ENCODE assay signal across 9 cellular contexts in the genomic region with DNA sequence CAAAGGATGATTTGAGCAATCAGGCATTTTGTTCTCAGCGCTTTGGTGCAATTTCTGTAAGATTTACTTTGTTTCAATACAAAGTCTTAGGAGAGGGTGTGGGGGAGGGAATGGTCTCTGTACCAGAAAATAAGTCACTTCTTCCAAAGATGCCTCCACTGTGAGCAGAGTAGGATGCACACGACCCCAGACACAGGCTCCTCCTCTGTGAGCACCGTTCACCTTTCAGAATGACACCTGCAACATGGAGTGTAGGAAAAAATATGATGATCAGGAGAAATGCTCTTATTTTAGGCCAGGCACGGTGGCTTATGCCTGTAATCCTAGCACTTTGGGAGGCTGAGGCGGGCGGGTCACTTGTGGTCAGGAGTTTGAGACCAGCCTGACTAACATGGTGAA. TPM values are rescaled to one million over a fixed set of nuclear protein-coding genes. Genes with fewer than 3 reads are reported as not detected.
DNase-seq lines count a peak whose midpoint lies in the region; ATAC-seq, FAIRE-seq and TF ChIP-seq lines count a peak whose summit lies in the region.
"Not testable (repeated sequence)": the region's sequence is repeated elsewhere in the genome, so short reads cannot be mapped to it uniquely, and the experiment has no call there.
"Had no signal": no experiment of that assay in that cellular context is flagged by ENCODE, and none has a peak within 500 bp of the region (broad histone marks: within the 10 kb centered on the region; RNA-seq: fewer than 3 reads in every experiment).

No MANE protein-coding gene starts in this region.

- TF ChIP-seq RAD21 in GM12878 (IDR thresholded peaks at IDR 0.05; ENCODE audit: insufficient read depth, low read depth, low read length): not testable (repeated sequence)

- H3K9me3 Mint-ChIP-seq in Calu3 (ENCODE audit: low read depth, unreplicated experiment); activated B cell treated with CpG ODN at 0.5 μM for 24 hours; progenitor cell of endocrine pancreas (ENCODE audit: low read depth): not testable (repeated sequence)

- POLR2A ChIA-PET in activated B cell treated with CpG ODN at 0.5 μM for 24 hours (lab: Charles Lee) (interaction anchor here (0.6 to 4.1 kb wide), 11 partner anchors 9 to 731 kb away, joined by 3 to 24 read pairs (median 5); a partner anchor contains a TSS), GM12878 (lab: Charles Lee) (interaction anchor here (0.6 to 1.5 kb wide), 10 partner anchors 12 to 134 kb away, joined by 3 to 7 read pairs (median 5); no protein-coding TSS in a partner anchor)

- not testable (repeated sequence) for H3K36me3 ChIP-seq in Loucy (ENCODE audit: insufficient read depth, low read length); GM12878 (ENCODE audit: control insufficient read depth in 2 of 2, insufficient read depth in 2 of 2, low read length in 1 of 2); lower lobe of right lung; thymus (ENCODE audit: control insufficient read depth, insufficient read depth)

- in situ Hi-C loops in GM12878 (cut with MboI): not testable (repeated sequence)

- not testable (repeated sequence) for H3K27me3 ChIP-seq in Loucy (ENCODE audit: insufficient read depth, low read length, poor library complexity, severe bottlenecking); GM12878 (replicated peaks in 1 of 2; ENCODE audit: control insufficient read depth in 2 of 2, insufficient read depth in 2 of 2, low read length in 1 of 2); lower lobe of right lung (ENCODE audit: low read depth); thymus (ENCODE audit: control insufficient read depth, insufficient read depth)

- intact Hi-C loops in Calu3 (cut with micrococcal nuclease; ENCODE audit: unreplicated experiment) (loop anchor here (2.0 kb wide), 1 partner anchor 102 kb away; no protein-coding TSS in a partner anchor), activated B cell treated with CpG ODN at 0.5 μM for 24 hours (cut with micrococcal nuclease) (loop anchor here (1.0 to 2.0 kb wide), 5 partner anchors 26 to 138 kb away; a partner anchor contains a TSS), GM12878 (cut with micrococcal nuclease; ENCODE audit: unreplicated experiment) (loop anchor here (2.0 kb wide), 2 partner anchors 52 to 102 kb away; no protein-coding TSS in a partner anchor)
- intact Hi-C loops in lower lobe of right lung (cut with DNase I): not testable (repeated sequence)

- not testable (repeated sequence) for DNase-seq in Calu3; activated B cell treated with CpG ODN at 0.5 μM for 24 hours; GM12878 (ENCODE audit: low read depth, low spot score); fibroblast of mammary gland (ENCODE audit: low read depth); lower lobe of right lung; progenitor cell of endocrine pancreas (ENCODE audit: low spot score, unreplicated experiment)

- not testable (repeated sequence) for H3K27me3 Mint-ChIP-seq in Calu3 (ENCODE audit: unreplicated experiment); activated B cell treated with CpG ODN at 0.5 μM for 24 hours; progenitor cell of endocrine pancreas

- BruUV-seq in Calu3 (replicated peaks; lab: Mats Ljungman, UMichigan) (TSS peak; percentile 30), GM12878 (replicated peaks; lab: Mats Ljungman, UMichigan) (TSS peak; percentile 54)

- WGBS in GM12878 (ENCODE audit: insufficient coverage, insufficient replicate concordance, low lambda C conversion rate, missing lambda C conversion rate): under 1% methylated on average over 6 of the region's 6 CpGs
- WGBS in thymus: 51% methylated on average over 6 of the region's 6 CpGs

- H3K4me1 Mint-ChIP-seq in Calu3 (ENCODE audit: low read depth, unreplicated experiment): not testable (repeated sequence)
- H3K4me1 Mint-ChIP-seq in activated B cell treated with CpG ODN at 0.5 μM for 24 hours: peaks cover 61% of the 10 kb centered on the region
- peaks cover 12% of the 10 kb centered on the region for H3K4me1 Mint-ChIP-seq in progenitor cell of endocrine pancreas (ENCODE audit: low read depth)

- H3K4me1 ChIP-seq in Loucy (ENCODE audit: insufficient read depth, low read length, poor library complexity, severe bottlenecking): peaks cover 50% of the 10 kb centered on the region
- H3K4me1 ChIP-seq in GM12878 (ENCODE audit: control insufficient read depth, insufficient read depth, low read length); thymus (ENCODE audit: control insufficient read depth, insufficient read depth, low read length): not testable (repeated sequence)
- H3K4me1 ChIP-seq in lower lobe of right lung: peaks cover 16% of the 10 kb centered on the region

- ATAC-seq in activated B cell treated with CpG ODN at 0.5 μM for 24 hours (ENCODE audit: low read depth); lower lobe of right lung: not testable (repeated sequence)
- peak; percentile 49 for ATAC-seq in GM12878

- CTCF ChIA-PET in Calu3 (lab: Charles Lee): interaction anchor here (0.6 to 1.7 kb wide), 3 partner anchors 103 to 145 kb away, joined by 3 to 4 read pairs (median 4); no protein-coding TSS in a partner anchor
- CTCF ChIA-PET in activated B cell treated with CpG ODN at 0.5 μM for 24 hours (lab: Charles Lee): interaction anchor here (1.5 to 2.4 kb wide), 2 partner anchors 100 to 107 kb away, joined by 5 to 6 read pairs; no protein-coding TSS in a partner anchor
- CTCF ChIA-PET in GM12878 (lab: Yijun Ruan, JAX): interaction anchor here (0.6 to 2.6 kb wide), 5 partner anchors 84 to 561 kb away, joined by 3 to 18 read pairs (median 5); no protein-coding TSS in a partner anchor

- H3K79me2 ChIP-seq in Loucy (ENCODE audit: insufficient read depth, low read length) (peaks cover 39% of the 10 kb centered on the region), GM12878 (ENCODE audit: control insufficient read depth, insufficient read depth, low read length) (peaks cover 25% of the 10 kb centered on the region)

- FAIRE-seq in GM12878 (lab: Jason Lieb, UNC): peak; percentile 76

- SMC1A ChIA-PET in GM12878 (lab: Charles Lee; ENCODE audit: uncharacterized antibody, unreplicated experiment): interaction anchor here (0.8 to 3.1 kb wide), 7 partner anchors 48 to 145 kb away, joined by 3 to 9 read pairs (median 3); a partner anchor contains a TSS

- not testable (repeated sequence) for TF ChIP-seq POLR2A in GM12878 (IDR thresholded peaks at IDR 0.05; ENCODE audit: low read depth, low read length)

- TF ChIP-seq CTCF in Calu3 (IDR thresholded peaks at IDR 0.05; ENCODE audit: unreplicated experiment); Loucy (conservative IDR thresholded peaks at IDR 0.05; ENCODE audit: low read length); activated B cell treated with CpG ODN at 0.5 μM for 24 hours (IDR thresholded peaks at IDR 0.05); GM12878 (IDR thresholded peaks at IDR 0.05 in 2 of 3, conservative IDR thresholded peaks at IDR 0.05 in 1 of 3; ENCODE audit: control insufficient read depth in 2 of 3, extremely low read depth in 1 of 3, insufficient read depth in 1 of 3, low read depth in 3 of 3, low read length in 3 of 3); fibroblast of mammary gland (conservative IDR thresholded peaks at IDR 0.05; ENCODE audit: control insufficient read depth, insufficient read depth, low read depth, low read length); lower lobe of right lung (IDR thresholded peaks at IDR 0.05); progenitor cell of endocrine pancreas (IDR thresholded peaks at IDR 0.05; ENCODE audit: unreplicated experiment): not testable (repeated sequence)

- H3K4me2 ChIP-seq in Loucy (ENCODE audit: low read depth, low read length, poor library complexity, severe bottlenecking): peak overlapping the region; percentile 80
- peak overlapping the region; percentile 84 for H3K4me2 ChIP-seq in GM12878 (ENCODE audit: control insufficient read depth, insufficient read depth)

- not testable (repeated sequence) for H3K9me3 ChIP-seq in Loucy (ENCODE audit: insufficient read depth, low read depth, low read length); GM12878 (replicated peaks; ENCODE audit: control insufficient read depth, insufficient read depth, low read length); lower lobe of right lung; thymus (ENCODE audit: control insufficient read depth)

- not testable (repeated sequence) for H3K9me2 ChIP-seq in Loucy (replicated peaks; ENCODE audit: low read depth, low read length)

- peak overlapping the region; percentile 94 for H3K9ac ChIP-seq in Loucy (ENCODE audit: low read depth, low read length, poor library complexity, severe bottlenecking)
- H3K9ac ChIP-seq in GM12878 (ENCODE audit: control insufficient read depth, insufficient read depth, low read length): peak overlapping the region; percentile 95

- H2AFZ ChIP-seq in Loucy (ENCODE audit: low read length) (peak overlapping the region; percentile 8; the same call in 1 of the 2 replicates), GM12878 (ENCODE audit: control insufficient read depth, low read depth, low read length) (peak overlapping the region; percentile 29; the same call in 1 of the 2 replicates)

- TF ChIP-seq EP300 in GM12878 (IDR thresholded peaks at IDR 0.05; ENCODE audit: borderline replicate concordance in 1 of 2, control insufficient read depth in 1 of 2, low read depth in 2 of 2, low read length in 2 of 2): not testable (repeated sequence)

- peak overlapping the region; percentile 80 for H3K4me3 ChIP-seq in Loucy (ENCODE audit: low read length, poor library complexity, severe bottlenecking)
- H3K4me3 ChIP-seq in GM12878: peak overlapping the region; percentile 98
- peak overlapping the region; percentile 71 for H3K4me3 ChIP-seq in fibroblast of mammary gland (ENCODE audit: control insufficient read depth, low read depth, low read length)
- peak overlapping the region; percentile 58 for H3K4me3 ChIP-seq in lower lobe of right lung
- peak overlapping the region; percentile 51 for H3K4me3 ChIP-seq in thymus (ENCODE audit: low read length)

- H3K36me3 Mint-ChIP-seq in Calu3 (ENCODE audit: insufficient read depth, unreplicated experiment); progenitor cell of endocrine pancreas (ENCODE audit: insufficient read depth): not testable (repeated sequence)
- peaks cover 33% of the 10 kb centered on the region for H3K36me3 Mint-ChIP-seq in activated B cell treated with CpG ODN at 0.5 μM for 24 hours (ENCODE audit: low read depth)

- peak overlapping the region; percentile 94 for H3K27ac Mint-ChIP-seq in Calu3 (ENCODE audit: unreplicated experiment)
- peak overlapping the region; percentile 95 for H3K27ac Mint-ChIP-seq in activated B cell treated with CpG ODN at 0.5 μM for 24 hours
- H3K27ac Mint-ChIP-seq in progenitor cell of endocrine pancreas: peak overlapping the region; percentile 90

- H4K20me1 ChIP-seq in Loucy (ENCODE audit: insufficient read depth, low read length, poor library complexity, severe bottlenecking); GM12878 (ENCODE audit: control insufficient read depth, insufficient read depth): not testable (repeated sequence)

- peak overlapping the region; percentile 94 for H3K27ac ChIP-seq in GM12878 (ENCODE audit: control insufficient read depth, insufficient read depth)
- H3K27ac ChIP-seq in lower lobe of right lung: peak overlapping the region; percentile 85
- H3K27ac ChIP-seq in thymus (ENCODE audit: low read depth): peak overlapping the region; percentile 91

- RAD21 ChIA-PET in GM12878 (lab: Charles Lee; ENCODE audit: unreplicated experiment): interaction anchor here (0.6 to 3.0 kb wide), 8 partner anchors 68 to 188 kb away, joined by 3 to 12 read pairs (median 3); no protein-coding TSS in a partner anchor

- H3F3A ChIP-seq in Loucy (ENCODE audit: low read depth): not testable (repeated sequence)

- peak overlapping the region; percentile 89 for H3K4me3 Mint-ChIP-seq in Calu3 (ENCODE audit: low read depth, unreplicated experiment)
- peak overlapping the region; percentile 96 for H3K4me3 Mint-ChIP-seq in activated B cell treated with CpG ODN at 0.5 μM for 24 hours
- peak overlapping the region; percentile 40 for H3K4me3 Mint-ChIP-seq in progenitor cell of endocrine pancreas (ENCODE audit: low read depth)

RNA-seq across cellular contexts. Expression of a gene that starts 0.7 kb away (rescaled TPM):
- total RNA-seq in Calu3 (2022): 22.2 and 23.7 TPM in 2 replicates
- 173 and 179 TPM in 2 replicates for total RNA-seq in activated B cell treated with CpG ODN at 0.5 μM for 24 hours
- total RNA-seq in GM12878 (2013; cell fraction: nucleolus; rRNA removed): 12.0 and 12.6 TPM in 2 replicates
- 21.7 and 22.9 TPM in 2 replicates for total RNA-seq in GM12878 (2014; rRNA removed)
- total RNA-seq in GM12878 (2014; rRNA removed; fragmentation: Illumina TruSeq; extraction: Trizol): 21.5 and 23.3 TPM in 2 replicates
- total RNA-seq in GM12878 (2021): 143 and 147 TPM in 2 replicates
- 73.5 TPM for polyA plus RNA-seq in GM12878 (2011; ENCODE audit: low read depth)
- polyA plus RNA-seq in GM12878 (2011; rRNA removed): 56.5 and 69.4 TPM in 2 replicates
- 71.6 and 80.6 TPM in 2 replicates for polyA plus RNA-seq in GM12878 (2011; cell fraction: cytosol; rRNA removed)
- polyA plus RNA-seq in GM12878 (2011; cell fraction: nucleus; rRNA removed): 31.6 and 32.5 TPM in 2 replicates
- polyA plus RNA-seq in GM12878 (2012): 77.5 and 80.8 TPM in 2 replicates
- 143 and 168 TPM in 2 replicates for polyA plus RNA-seq in GM12878 (2014; fragmentation: Illumina TruSeq; extraction: Trizol)
- polyA plus RNA-seq in GM12878 (2014; fragmentation: Nextera tagmentation; extraction: Ambion mirVana): 100 to 1,000 TPM; 258 to 290 TPM
- 92.0 and 97.5 TPM in 2 replicates for polyA plus RNA-seq in GM12878 (2014; rRNA removed)
- 100 to 1,000 TPM; 248 to 271 TPM for polyA plus RNA-seq in GM12878 (2016; fragmentation: Nextera tagmentation; extraction: Ambion mirVana)
- 32.8 and 47.2 TPM in 2 replicates for polyA minus RNA-seq in GM12878 (2011; rRNA and poly(A)+ RNA removed)
- 32.3 and 36.1 TPM in 2 replicates for polyA minus RNA-seq in GM12878 (2011; cell fraction: cytosol; rRNA and poly(A)+ RNA removed)
- 7.1 and 9.9 TPM in 2 replicates for polyA minus RNA-seq in GM12878 (2011; cell fraction: nucleus; rRNA and poly(A)+ RNA removed)
- 27.8 TPM for total RNA-seq in lower lobe of right lung
- total RNA-seq in progenitor cell of endocrine pancreas: 4.2 and 7.0 TPM in 2 replicates
- 29.6 TPM for polyA plus RNA-seq in thymus

RNA-seq across cellular contexts. Expression of a gene that starts 6.2 kb away (rescaled TPM):
- total RNA-seq in Calu3 (2022) (1.1 and 1.8 TPM in 2 replicates), activated B cell treated with CpG ODN at 0.5 μM for 24 hours (42.6 and 52.9 TPM in 2 replicates), GM12878 (2014; rRNA removed) (13.0 and 14.2 TPM in 2 replicates), GM12878 (2014; rRNA removed; fragmentation: Illumina TruSeq; extraction: Trizol) (13.4 and 15.2 TPM in 2 replicates), GM12878 (2021) (26.9 and 27.8 TPM in 2 replicates), lower lobe of right lung (3.0 TPM), progenitor cell of endocrine pancreas (2.0 and 2.4 TPM in 2 replicates)
- 19.6 and 24.4 TPM in 2 replicates for total RNA-seq in GM12878 (2013; cell fraction: nucleolus; rRNA removed)
- polyA plus RNA-seq in GM12878 (2011; ENCODE audit: low read depth): 4.4 TPM
- polyA plus RNA-seq in GM12878 (2011; rRNA removed) (12.3 and 20.2 TPM in 2 replicates), GM12878 (2014; fragmentation: Illumina TruSeq; extraction: Trizol) (10.0 and 22.1 TPM in 2 replicates), GM12878 (2014; fragmentation: Nextera tagmentation; extraction: Ambion mirVana) (1 to 10 TPM; 8.9 to 9.6 TPM), GM12878 (2014; rRNA removed) (17.1 and 17.3 TPM in 2 replicates), GM12878 (2016; fragmentation: Nextera tagmentation; extraction: Ambion mirVana) (10 to 100 TPM; 14.9 to 16.0 TPM), thymus (7.0 TPM)
- 17.9 and 20.5 TPM in 2 replicates for polyA plus RNA-seq in GM12878 (2011; cell fraction: cytosol; rRNA removed)
- 19.8 and 30.2 TPM in 2 replicates for polyA plus RNA-seq in GM12878 (2011; cell fraction: nucleus; rRNA removed)
- 12.1 and 14.6 TPM in 2 replicates for polyA plus RNA-seq in GM12878 (2012)
- polyA minus RNA-seq in GM12878 (2011; rRNA and poly(A)+ RNA removed): 25.4 and 42.3 TPM in 2 replicates
- 6.8 and 12.9 TPM in 2 replicates for polyA minus RNA-seq in GM12878 (2011; cell fraction: cytosol; rRNA and poly(A)+ RNA removed)
- polyA minus RNA-seq in GM12878 (2011; cell fraction: nucleus; rRNA and poly(A)+ RNA removed): 4.1 and 9.0 TPM in 2 replicates

RNA-seq across cellular contexts. Expression of a gene that starts 25.9 kb away (rescaled TPM):
- total RNA-seq in Calu3 (2022) (22.2 and 24.1 TPM in 2 replicates), activated B cell treated with CpG ODN at 0.5 μM for 24 hours (75.6 and 82.4 TPM in 2 replicates), GM12878 (2014; rRNA removed) (10.9 and 13.1 TPM in 2 replicates), GM12878 (2014; rRNA removed; fragmentation: Illumina TruSeq; extraction: Trizol) (7.4 and 7.7 TPM in 2 replicates), GM12878 (2021) (29.1 and 30.6 TPM in 2 replicates), lower lobe of right lung (9.5 TPM), progenitor cell of endocrine pancreas (23.6 and 25.3 TPM in 2 replicates)
- total RNA-seq in GM12878 (2013; cell fraction: nucleolus; rRNA removed): 16.3 and 17.2 TPM in 2 replicates
- 9.6 TPM for polyA plus RNA-seq in GM12878 (2011; ENCODE audit: low read depth)
- polyA plus RNA-seq in GM12878 (2011; rRNA removed) (4.7 and 7.8 TPM in 2 replicates), GM12878 (2014; fragmentation: Illumina TruSeq; extraction: Trizol) (13.7 and 17.8 TPM in 2 replicates), GM12878 (2014; fragmentation: Nextera tagmentation; extraction: Ambion mirVana) (1 to 10 TPM; 7.5 to 9.6 TPM), GM12878 (2014; rRNA removed) (13.3 and 14.7 TPM in 2 replicates), GM12878 (2016; fragmentation: Nextera tagmentation; extraction: Ambion mirVana) (10 to 100 TPM; 20.9 to 26.5 TPM), thymus (7.2 TPM)
- polyA plus RNA-seq in GM12878 (2011; cell fraction: cytosol; rRNA removed): 7.3 and 8.6 TPM in 2 replicates
- polyA plus RNA-seq in GM12878 (2011; cell fraction: nucleus; rRNA removed): 7.7 and 7.9 TPM in 2 replicates
- polyA plus RNA-seq in GM12878 (2012): 11.1 TPM in 2 replicates
- polyA minus RNA-seq in GM12878 (2011; rRNA and poly(A)+ RNA removed): 11.8 and 20.1 TPM in 2 replicates
- polyA minus RNA-seq in GM12878 (2011; cell fraction: cytosol; rRNA and poly(A)+ RNA removed): 7.2 and 10.8 TPM in 2 replicates
- 13.9 and 15.3 TPM in 2 replicates for polyA minus RNA-seq in GM12878 (2011; cell fraction: nucleus; rRNA and poly(A)+ RNA removed)

RNA-seq across cellular contexts. Expression of a gene that starts 32.6 kb away (rescaled TPM):
- 43.2 and 43.3 TPM in 2 replicates for total RNA-seq in Calu3 (2022)
- total RNA-seq in activated B cell treated with CpG ODN at 0.5 μM for 24 hours: 8.0 TPM in 2 replicates
- total RNA-seq in GM12878 (2013; cell fraction: nucleolus; rRNA removed): 1.3 and 1.8 TPM in 2 replicates
- total RNA-seq in GM12878 (2014; rRNA removed): 19.1 and 19.4 TPM in 2 replicates
- 2.4 and 2.7 TPM in 2 replicates for total RNA-seq in GM12878 (2014; rRNA removed; fragmentation: Illumina TruSeq; extraction: Trizol)
- 24.3 and 26.3 TPM in 2 replicates for total RNA-seq in GM12878 (2021)
- 20.8 TPM for polyA plus RNA-seq in GM12878 (2011; ENCODE audit: low read depth)
- 18.6 and 26.8 TPM in 2 replicates for polyA plus RNA-seq in GM12878 (2011; rRNA removed)
- 59.0 and 63.5 TPM in 2 replicates for polyA plus RNA-seq in GM12878 (2011; cell fraction: cytosol; rRNA removed)
- polyA plus RNA-seq in GM12878 (2011; cell fraction: nucleus; rRNA removed): 22.8 and 31.2 TPM in 2 replicates
- polyA plus RNA-seq in GM12878 (2012): 26.4 and 28.7 TPM in 2 replicates
- 24.8 and 31.5 TPM in 2 replicates for polyA plus RNA-seq in GM12878 (2014; fragmentation: Illumina TruSeq; extraction: Trizol)
- 10 to 100 TPM; 56.6 to 75.1 TPM for polyA plus RNA-seq in GM12878 (2014; fragmentation: Nextera tagmentation; extraction: Ambion mirVana)
- polyA plus RNA-seq in GM12878 (2014; rRNA removed): 29.6 and 30.4 TPM in 2 replicates
- polyA plus RNA-seq in GM12878 (2016; fragmentation: Nextera tagmentation; extraction: Ambion mirVana): 10 to 100 TPM; 40.7 to 45.1 TPM
- 28.0 and 45.3 TPM in 2 replicates for polyA minus RNA-seq in GM12878 (2011; rRNA and poly(A)+ RNA removed)
- 12.8 and 14.1 TPM in 2 replicates for polyA minus RNA-seq in GM12878 (2011; cell fraction: cytosol; rRNA and poly(A)+ RNA removed)
- 4.1 and 7.4 TPM in 2 replicates for polyA minus RNA-seq in GM12878 (2011; cell fraction: nucleus; rRNA and poly(A)+ RNA removed)
- 1.0 TPM for total RNA-seq in lower lobe of right lung
- 10.1 and 12.6 TPM in 2 replicates for total RNA-seq in progenitor cell of endocrine pancreas
- polyA plus RNA-seq in thymus: 9.2 TPM

RNA-seq across cellular contexts. Expression of a gene that starts 57.3 kb away (rescaled TPM):
- total RNA-seq in Calu3 (2022) (not detected in 2 replicates), activated B cell treated with CpG ODN at 0.5 μM for 24 hours (not detected in 2 replicates), GM12878 (2014; rRNA removed) (not detected in 2 replicates), GM12878 (2014; rRNA removed; fragmentation: Illumina TruSeq; extraction: Trizol) (not detected in 2 replicates), GM12878 (2021) (not detected in 2 replicates), lower lobe of right lung (14.2 TPM), progenitor cell of endocrine pancreas (not detected in 2 replicates)
- not detected in 2 replicates for total RNA-seq in GM12878 (2013; cell fraction: nucleolus; rRNA removed)
- not detected for polyA plus RNA-seq in GM12878 (2011; ENCODE audit: low read depth)
- polyA plus RNA-seq in GM12878 (2011; rRNA removed) (not detected in 2 replicates), GM12878 (2014; fragmentation: Illumina TruSeq; extraction: Trizol) (not detected in 2 replicates), GM12878 (2014; fragmentation: Nextera tagmentation; extraction: Ambion mirVana) (not detected), GM12878 (2014; rRNA removed) (not detected in 2 replicates), GM12878 (2016; fragmentation: Nextera tagmentation; extraction: Ambion mirVana) (under 1 TPM in 1 of 2 experiments, not detected in 1; 0.20 TPM), thymus (17.3 TPM)
- not detected in 2 replicates for polyA plus RNA-seq in GM12878 (2011; cell fraction: cytosol; rRNA removed)
- not detected in 2 replicates for polyA plus RNA-seq in GM12878 (2011; cell fraction: nucleus; rRNA removed)
- polyA plus RNA-seq in GM12878 (2012): 0.07 and 0.38 TPM in 2 replicates
- polyA minus RNA-seq in GM12878 (2011; rRNA and poly(A)+ RNA removed): not detected in 2 replicates
- not detected in 2 replicates for polyA minus RNA-seq in GM12878 (2011; cell fraction: cytosol; rRNA and poly(A)+ RNA removed)
- not detected in 2 replicates for polyA minus RNA-seq in GM12878 (2011; cell fraction: nucleus; rRNA and poly(A)+ RNA removed)
- total RNA-seq: lung microvascular endothelial cell had no signal

Comparison
In these comparisons a context has a peak if more than half of its experiments do, and no peak if none do; other contexts are left out.
1. H3K4me3 Mint-ChIP-seq: peak in every context shown above with its lines; median percentile 96 in activated B cell treated with CpG ODN at 0.5 μM for 24 hours; 89 in Calu3; 40 in progenitor cell of endocrine pancreas.